ENCODE assay signal across 8 cellular contexts in the genomic region with DNA sequence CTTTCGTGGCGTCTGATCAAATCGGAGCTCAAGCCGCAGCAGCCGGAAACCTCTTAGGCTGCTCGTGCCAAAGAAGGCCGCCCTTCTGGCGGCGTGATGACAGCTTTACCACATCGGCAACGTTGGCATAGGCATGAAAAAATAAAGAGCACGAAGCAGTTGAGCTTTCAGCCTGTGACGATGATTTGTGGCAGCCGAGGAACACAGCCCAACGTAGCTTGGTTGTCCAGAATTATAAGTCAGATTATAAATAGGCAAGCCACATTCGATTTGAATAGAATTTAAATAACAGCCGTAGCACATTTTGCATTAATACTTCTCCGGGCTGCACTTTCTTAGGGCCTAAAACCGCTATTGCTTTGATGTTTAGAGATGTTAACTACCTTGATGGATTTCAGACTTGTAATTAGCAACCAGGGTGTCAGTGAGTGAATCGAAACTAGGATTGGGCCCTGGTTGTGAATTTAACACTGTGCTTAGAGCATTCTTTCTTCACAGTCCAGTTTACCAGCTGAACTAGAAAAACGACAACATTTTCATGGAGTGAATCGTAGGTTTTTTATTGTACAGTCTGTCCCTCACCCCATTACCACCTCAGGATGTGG. TPM values are rescaled to one million over a fixed set of nuclear protein-coding genes. Genes with fewer than 3 reads are reported as not detected.
DNase-seq lines count a peak whose midpoint lies in the region; ATAC-seq and TF ChIP-seq lines count a peak whose summit lies in the region.

No MANE protein-coding gene starts in this region.

- H3K27me3 ChIP-seq in CD4-positive, alpha-beta T cell (ENCODE audit: control insufficient read depth, insufficient read depth, low read length): no peaks in the 10 kb centered on the region
- H3K27me3 ChIP-seq in neural progenitor cell (no peaks in the 10 kb centered on the region), stomach smooth muscle (ENCODE audit: control insufficient read depth in 1 of 2, insufficient read depth in 2 of 2, low read length in 2 of 2) (no peaks in the 10 kb centered on the region)

- H3K36me3 ChIP-seq in neural progenitor cell: no peaks in the 10 kb centered on the region
- no peaks in the 10 kb centered on the region for H3K36me3 ChIP-seq in stomach smooth muscle (ENCODE audit: control insufficient read depth in 2 of 2, insufficient read depth in 2 of 2, low read length in 2 of 2)

- peaks cover 3% of the 10 kb centered on the region for H3K27me3 Mint-ChIP-seq in CD4-positive, alpha-beta T cell
- H3K27me3 Mint-ChIP-seq in activated T-helper 2 cell treated with anti-CD3 and anti-CD28 coated beads, Interferon-gamma antibody, Interleukin-2, Interleukin-4, amounts not matched to agents 10 μg/mL and 5 μg/mL and 100 μg/mL, durations not matched to agents 14 hours and 24 hours and 36 hours (ENCODE audit: low read depth): no peaks in the 10 kb centered on the region
- H3K27me3 Mint-ChIP-seq in neural progenitor cell (ENCODE audit: insufficient read depth, low read depth): peaks cover 7% of the 10 kb centered on the region

- TF ChIP-seq CTCF in CD4-positive, alpha-beta T cell (IDR thresholded peaks at IDR 0.05): peak; percentile 3
- TF ChIP-seq CTCF in fibroblast of the aortic adventitia (IDR thresholded peaks at IDR 0.05; ENCODE audit: insufficient read depth, low read length) (no peak), neural progenitor cell (IDR thresholded peaks at IDR 0.05) (no peak)

- DNase-seq in CD4-positive, alpha-beta T cell: peak; percentile 67 to 91 (median 78)
- DNase-seq in KBM-7: peak; percentile 87
- peak; percentile 83 for DNase-seq in RPMI8226
- peak; percentile 81 for DNase-seq in activated T-helper 2 cell treated with anti-CD3 and anti-CD28 coated beads, Interferon-gamma antibody, Interleukin-2, Interleukin-4, amounts not matched to agents 10 μg/mL and 5 μg/mL and 100 μg/mL, durations not matched to agents 14 hours and 24 hours and 36 hours (ENCODE audit: low spot score)
- DNase-seq in fibroblast of the aortic adventitia (ENCODE audit: low read depth): peak; percentile 93
- peak; percentile 70 for DNase-seq in neural progenitor cell (ENCODE audit: low spot score)

- H3K4me3 ChIP-seq in fibroblast of the aortic adventitia (ENCODE audit: low read depth, low read length): peak overlapping the region; percentile 72
- H3K4me3 ChIP-seq in neural progenitor cell: peak overlapping the region; percentile 93
- H3K4me3 ChIP-seq in stomach smooth muscle (ENCODE audit: low read length in 2 of 2): peak overlapping the region; percentile 91 to 100

- peak overlapping the region; percentile 53 for H2AFZ ChIP-seq in neural progenitor cell (replicated peaks)

- in situ Hi-C loops in KBM-7 (cut with MboI; ENCODE audit: low pct_unique_long_range_greater_than_20kb, low sequenced_read_pairs): no loop called here

- peak overlapping the region; percentile 82 for H3K4me2 ChIP-seq in neural progenitor cell

- H3K4me1 ChIP-seq in neural progenitor cell (peaks cover 9% of the 10 kb centered on the region), stomach smooth muscle (ENCODE audit: control insufficient read depth, insufficient read depth, low read length) (peaks cover 15% of the 10 kb centered on the region)

- H3K36me3 Mint-ChIP-seq in CD4-positive, alpha-beta T cell (ENCODE audit: low read depth): peaks cover 36% of the 10 kb centered on the region
- H3K36me3 Mint-ChIP-seq in activated T-helper 2 cell treated with anti-CD3 and anti-CD28 coated beads, Interferon-gamma antibody, Interleukin-2, Interleukin-4, amounts not matched to agents 10 μg/mL and 5 μg/mL and 100 μg/mL, durations not matched to agents 14 hours and 24 hours and 36 hours (ENCODE audit: low read depth): peaks cover 30% of the 10 kb centered on the region
- H3K36me3 Mint-ChIP-seq in neural progenitor cell: no peaks in the 10 kb centered on the region

- POLR2A ChIA-PET in CD4-positive, alpha-beta T cell (lab: Charles Lee): interaction anchor here (0.6 to 6.9 kb wide), 47 partner anchors 8 to 1577 kb away, joined by 3 to 208 read pairs (median 7); partner anchors contain the start of genes AHI1, HBS1L, MAP3K5 and MTFR2

- peak overlapping the region; percentile 100 for H3K27ac ChIP-seq in CD4-positive, alpha-beta T cell (ENCODE audit: low read depth, low read length)
- H3K27ac ChIP-seq in neural progenitor cell (peak overlapping the region; percentile 83), stomach smooth muscle (ENCODE audit: low read length) (peak overlapping the region; percentile 100)

- H3K9me3 Mint-ChIP-seq in CD4-positive, alpha-beta T cell: no peaks in the 10 kb centered on the region
- no peaks in the 10 kb centered on the region for H3K9me3 Mint-ChIP-seq in activated T-helper 2 cell treated with anti-CD3 and anti-CD28 coated beads, Interferon-gamma antibody, Interleukin-2, Interleukin-4, amounts not matched to agents 10 μg/mL and 5 μg/mL and 100 μg/mL, durations not matched to agents 14 hours and 24 hours and 36 hours
- no peaks in the 10 kb centered on the region for H3K9me3 Mint-ChIP-seq in neural progenitor cell

- peaks cover 41% of the 10 kb centered on the region for H3K79me2 ChIP-seq in neural progenitor cell (ENCODE audit: low read depth)

- CTCF ChIA-PET in CD4-positive, alpha-beta T cell (lab: Charles Lee): interaction anchor here (1.4 to 2.9 kb wide), 4 partner anchors 26 to 793 kb away, joined by 5 to 14 read pairs (median 6); partner anchors contain the start of genes AHI1 and MTFR2

- intact Hi-C loops in CD4-positive, alpha-beta T cell (cut with DNase I, micrococcal nuclease): loop anchor here in 1 of 2 experiments (2.0 kb wide), 1 partner anchor 794 kb away; the partner anchor contains the start of gene AHI1
- intact Hi-C loops in activated T-helper 2 cell treated with anti-CD3 and anti-CD28 coated beads, Interferon-gamma antibody, Interleukin-2, Interleukin-4, amounts not matched to agents 10 μg/mL and 5 μg/mL and 100 μg/mL, durations not matched to agents 14 hours and 24 hours and 36 hours (cut with micrococcal nuclease): loop anchor here (1.0 kb wide), 1 partner anchor 792 kb away; no protein-coding TSS in a partner anchor

- H3K9ac ChIP-seq in neural progenitor cell: peak overlapping the region; percentile 80
- H3K9ac ChIP-seq in stomach smooth muscle (ENCODE audit: low read length in 2 of 2): peak overlapping the region; percentile 100

- peaks cover 40% of the 10 kb centered on the region for H3K4me1 Mint-ChIP-seq in CD4-positive, alpha-beta T cell (ENCODE audit: low read depth)
- H3K4me1 Mint-ChIP-seq in activated T-helper 2 cell treated with anti-CD3 and anti-CD28 coated beads, Interferon-gamma antibody, Interleukin-2, Interleukin-4, amounts not matched to agents 10 μg/mL and 5 μg/mL and 100 μg/mL, durations not matched to agents 14 hours and 24 hours and 36 hours (ENCODE audit: low read depth): peaks cover 25% of the 10 kb centered on the region
- peaks cover 30% of the 10 kb centered on the region for H3K4me1 Mint-ChIP-seq in neural progenitor cell

- no peaks in the 10 kb centered on the region for H3K9me3 ChIP-seq in CD4-positive, alpha-beta T cell (ENCODE audit: control insufficient read depth, low read length)
- H3K9me3 ChIP-seq in neural progenitor cell (ENCODE audit: low read depth) (no peaks in the 10 kb centered on the region), stomach smooth muscle (ENCODE audit: control insufficient read depth in 2 of 2, low read length in 2 of 2) (no peaks in the 10 kb centered on the region)

- peaks cover 19% of the 10 kb centered on the region for H3F3A ChIP-seq in neural progenitor cell (ENCODE audit: low read depth)

- H4K20me1 ChIP-seq in neural progenitor cell (ENCODE audit: low read depth): peaks cover 36% of the 10 kb centered on the region

- peak; percentile 51 for ATAC-seq in CD4-positive, alpha-beta T cell (ENCODE audit: poor library complexity)
- peak; percentile 22 for ATAC-seq in GM21447 (IDR thresholded peaks at IDR 0.05; ENCODE audit: unreplicated experiment)

- H3K4me3 Mint-ChIP-seq in CD4-positive, alpha-beta T cell: peak overlapping the region; percentile 97
- H3K4me3 Mint-ChIP-seq in activated T-helper 2 cell treated with anti-CD3 and anti-CD28 coated beads, Interferon-gamma antibody, Interleukin-2, Interleukin-4, amounts not matched to agents 10 μg/mL and 5 μg/mL and 100 μg/mL, durations not matched to agents 14 hours and 24 hours and 36 hours (ENCODE audit: low read depth): peak overlapping the region; percentile 100
- peak overlapping the region; percentile 97 for H3K4me3 Mint-ChIP-seq in neural progenitor cell

- H3K27ac Mint-ChIP-seq in CD4-positive, alpha-beta T cell: peak overlapping the region; percentile 99
- H3K27ac Mint-ChIP-seq in activated T-helper 2 cell treated with anti-CD3 and anti-CD28 coated beads, Interferon-gamma antibody, Interleukin-2, Interleukin-4, amounts not matched to agents 10 μg/mL and 5 μg/mL and 100 μg/mL, durations not matched to agents 14 hours and 24 hours and 36 hours: peak overlapping the region; percentile 100
- H3K27ac Mint-ChIP-seq in neural progenitor cell: peak overlapping the region; percentile 100

RNA-seq across cellular contexts. Expression of gene BCLAF1, which starts 0.9 kb away (rescaled TPM):
- total RNA-seq in CD4-positive, alpha-beta T cell: 100 to 1,000 TPM; 484 to 501 TPM
- total RNA-seq in activated T-helper 2 cell treated with anti-CD3 and anti-CD28 coated beads, Interferon-gamma antibody, Interleukin-2, Interleukin-4, amounts not matched to agents 10 μg/mL and 5 μg/mL and 100 μg/mL, durations not matched to agents 14 hours and 24 hours and 36 hours: 228 and 242 TPM in 2 replicates
- total RNA-seq in fibroblast of the aortic adventitia (ENCODE audit: low replicate concordance) (181 and 1,118 TPM in 2 replicates), neural progenitor cell (ENCODE audit: low replicate concordance) (127 and 190 TPM in 2 replicates)

RNA-seq across cellular contexts. Expression of gene MTFR2, which starts 40.4 kb away (rescaled TPM):
- 1 to 10 TPM; 1.1 to 1.2 TPM for total RNA-seq in CD4-positive, alpha-beta T cell
- 18.4 and 20.8 TPM in 2 replicates for total RNA-seq in activated T-helper 2 cell treated with anti-CD3 and anti-CD28 coated beads, Interferon-gamma antibody, Interleukin-2, Interleukin-4, amounts not matched to agents 10 μg/mL and 5 μg/mL and 100 μg/mL, durations not matched to agents 14 hours and 24 hours and 36 hours
- total RNA-seq in fibroblast of the aortic adventitia (ENCODE audit: low replicate concordance) (1.5 and 6.1 TPM in 2 replicates), neural progenitor cell (ENCODE audit: low replicate concordance) (6.2 and 12.6 TPM in 2 replicates)

Comparison
In these comparisons a context has a peak if more than half of its experiments do, and no peak if none do; other contexts are left out.
1. Peak in every context shown above with its lines: DNase-seq, ATAC-seq, H3K4me3 ChIP-seq and H3K27ac ChIP-seq.